8 cellular contexts compared by ENCODE assay signal in the genomic region with DNA sequence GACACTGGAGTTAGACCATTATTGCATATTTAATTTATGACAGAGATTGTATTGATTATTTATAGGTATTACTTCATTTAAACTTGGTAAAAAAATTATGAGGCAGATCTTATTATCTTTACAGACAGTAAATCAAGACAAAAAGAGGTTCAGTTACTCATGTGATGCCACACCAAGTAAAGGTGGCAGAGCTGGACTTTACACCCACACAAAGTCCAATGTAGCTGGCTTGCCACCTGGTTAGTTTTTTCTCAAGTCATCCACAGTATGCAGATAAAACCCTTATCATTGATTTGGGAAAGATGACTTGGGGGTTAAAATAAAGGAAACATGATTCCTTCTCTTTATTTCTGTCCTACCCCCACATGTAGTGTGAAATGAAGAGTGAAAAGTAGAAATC.
"Had no signal": no experiment of that assay in that cellular context is flagged by ENCODE, and none has a peak within 500 bp of the region (broad histone marks: within the 10 kb centered on the region; RNA-seq: fewer than 3 reads in every experiment).

No MANE protein-coding gene starts in this region.

- FAIRE-seq: G401.6, GM12878, GM12891, GM12892, GM18507, GM19239 had no signal

- DNase-seq: GDM1, GF-D8 had no signal

- H3K4me3 ChIP-seq: GM12878 had no signal
